21 cellular contexts compared by ENCODE assay signal in genomic region chr22:47539374-47539773, GRCh38.
DNase-seq lines count a peak whose midpoint lies in the region; ATAC-seq and TF ChIP-seq lines count a peak whose summit lies in the region.
"Had no signal": no experiment of that assay in that cellular context is flagged by ENCODE, and none has a peak within 500 bp of the region (broad histone marks: within the 10 kb centered on the region; RNA-seq: fewer than 3 reads in every experiment).

No MANE protein-coding gene starts in this region.

- no peaks in the 10 kb centered on the region for H3K36me3 Mint-ChIP-seq in activated CD4-positive, alpha-beta T cell treated with anti-CD3 and anti-CD28 coated beads, Interleukin-2, amount 10 ng/mL, durations not matched to agents 24 days and 14 days (ENCODE audit: low read depth)
- no peaks in the 10 kb centered on the region for H3K36me3 Mint-ChIP-seq in Caco-2 (ENCODE audit: insufficient read depth, unreplicated experiment)
- H3K36me3 Mint-ChIP-seq: CD8-positive, alpha-beta T cell had no signal

- TF ChIP-seq CTCF in Caco-2 (IDR thresholded peaks at IDR 0.05; ENCODE audit: insufficient read depth in 1 of 2, low read depth in 1 of 2, low read length in 1 of 2, severe bottlenecking in 1 of 2, unreplicated experiment in 1 of 2), result no peak

- no peak overlapping the region for H3K27ac Mint-ChIP-seq in activated CD4-positive, alpha-beta T cell treated with anti-CD3 and anti-CD28 coated beads, Interleukin-2, amount 10 ng/mL, durations not matched to agents 24 days and 14 days
- no peak overlapping the region for H3K27ac Mint-ChIP-seq in Caco-2 (ENCODE audit: unreplicated experiment)
- H3K27ac Mint-ChIP-seq: B cell; CD4-positive, alpha-beta T cell; CD8-positive, alpha-beta T cell had no signal

- H3K4me3 Mint-ChIP-seq in activated CD4-positive, alpha-beta T cell treated with anti-CD3 and anti-CD28 coated beads, Interleukin-2, amount 10 ng/mL, durations not matched to agents 24 days and 14 days, result no peak overlapping the region
- no peak overlapping the region for H3K4me3 Mint-ChIP-seq in Caco-2 (ENCODE audit: unreplicated experiment)
- H3K4me3 Mint-ChIP-seq: B cell; CD4-positive, alpha-beta T cell; CD8-positive, alpha-beta T cell had no signal

- BruUV-seq in Caco-2 (replicated peaks; lab: Mats Ljungman, UMichigan), result no TSS peak

- H3K27me3 Mint-ChIP-seq in activated CD4-positive, alpha-beta T cell treated with anti-CD3 and anti-CD28 coated beads, Interleukin-2, amount 10 ng/mL, durations not matched to agents 24 days and 14 days, result no peaks in the 10 kb centered on the region
- no peaks in the 10 kb centered on the region for H3K27me3 Mint-ChIP-seq in Caco-2 (ENCODE audit: insufficient read depth, unreplicated experiment)

- H3K4me1 ChIP-seq in right cardiac atrium (ENCODE audit: control insufficient read depth, insufficient read depth, low read length) (no peaks in the 10 kb centered on the region), Caco-2 (no peaks in the 10 kb centered on the region)
- H3K4me1 ChIP-seq: A549; BLaER1 treated with 17β-estradiol and CSF1 and Interleukin-3, amounts not matched to agents 10 nM and 100 nM had no signal

- POLR2A ChIA-PET in Caco-2 (lab: Charles Lee), result no interaction called here

- DNase-seq in activated CD4-positive, alpha-beta T cell treated with anti-CD3 and anti-CD28 coated beads, Interleukin-2, amount 10 ng/mL, durations not matched to agents 24 days and 14 days, result peak; percentile 28
- no peak for DNase-seq in activated CD4-positive, alpha-beta T cell treated with anti-CD3 and anti-CD28 coated beads for 48 hours
- DNase-seq in posterior vena cava (ENCODE audit: low spot score), result peak; percentile 29
- no peak for DNase-seq in right cardiac atrium
- DNase-seq in Caco-2, result no peak
- DNase-seq: AML-193; CD4-positive, alpha-beta T cell; CD8-positive, alpha-beta T cell; DMS 273 treated with DMSO at 0.1 percent for 48 hours; DMS153; DMS79; DND-41; EL; GDM1 had no signal

- H3K4me3 ChIP-seq in iPS-18c (ENCODE audit: insufficient read depth, low read depth, low read length) (0 out of 2 replicates have a peak overlapping the region, but pooled peaks have one; percentile 28), right cardiac atrium (ENCODE audit: low read length) (no peak overlapping the region), Caco-2 (ENCODE audit: low read depth, low read length) (no peak overlapping the region)
- H3K4me3 ChIP-seq: A549; BLaER1 treated with 17β-estradiol and CSF1 and Interleukin-3, amounts not matched to agents 10 nM and 100 nM; GM12878 had no signal

- CTCF ChIA-PET in Caco-2 (lab: Charles Lee), result no interaction called here

- no peaks in the 10 kb centered on the region for H3K36me3 ChIP-seq in Caco-2 (ENCODE audit: control insufficient read depth, insufficient read depth, low read length)
- H3K36me3 ChIP-seq: BLaER1 treated with 17β-estradiol and CSF1 and Interleukin-3, amounts not matched to agents 10 nM and 100 nM had no signal

- no peaks in the 10 kb centered on the region for H3K4me1 Mint-ChIP-seq in activated CD4-positive, alpha-beta T cell treated with anti-CD3 and anti-CD28 coated beads, Interleukin-2, amount 10 ng/mL, durations not matched to agents 24 days and 14 days
- H3K4me1 Mint-ChIP-seq in Caco-2 (ENCODE audit: low read depth, unreplicated experiment), result no peaks in the 10 kb centered on the region
- H3K4me1 Mint-ChIP-seq: B cell had no signal

- WGBS in right cardiac atrium, result 93% methylated on average over 12 of the region's 12 CpGs

- intact Hi-C loops in activated CD4-positive, alpha-beta T cell treated with anti-CD3 and anti-CD28 coated beads, Interleukin-2, amount 10 ng/mL, durations not matched to agents 24 days and 14 days (cut with micrococcal nuclease), result no loop called here
- intact Hi-C loops in posterior vena cava (cut with DNase I), result no loop called here
- intact Hi-C loops in right cardiac atrium (cut with DNase I), result no loop called here
- intact Hi-C loops in Caco-2 (cut with micrococcal nuclease; ENCODE audit: unreplicated experiment), result no loop called here

- H3K9me3 ChIP-seq in iPS-18c (ENCODE audit: control insufficient read depth, insufficient read depth, low read length), result peaks cover 34% of the 10 kb centered on the region
- no peaks in the 10 kb centered on the region for H3K9me3 ChIP-seq in right cardiac atrium (ENCODE audit: control insufficient read depth, low read length)
- H3K9me3 ChIP-seq in Caco-2, result no peaks in the 10 kb centered on the region
- H3K9me3 ChIP-seq: A549 had no signal

- H3K27me3 ChIP-seq in right cardiac atrium (ENCODE audit: control insufficient read depth, insufficient read depth) (no peaks in the 10 kb centered on the region), Caco-2 (replicated peaks; ENCODE audit: control insufficient read depth, insufficient read depth, low read length) (no peaks in the 10 kb centered on the region)
- H3K27me3 ChIP-seq: BLaER1 treated with 17β-estradiol and CSF1 and Interleukin-3, amounts not matched to agents 10 nM and 100 nM had no signal

- no peaks in the 10 kb centered on the region for H3K9me3 Mint-ChIP-seq in activated CD4-positive, alpha-beta T cell treated with anti-CD3 and anti-CD28 coated beads, Interleukin-2, amount 10 ng/mL, durations not matched to agents 24 days and 14 days
- no peaks in the 10 kb centered on the region for H3K9me3 Mint-ChIP-seq in Caco-2 (ENCODE audit: unreplicated experiment)
- H3K9me3 Mint-ChIP-seq: CD4-positive, alpha-beta T cell had no signal

- H3K27ac ChIP-seq in right cardiac atrium (ENCODE audit: low read length), result no peak overlapping the region
- H3K27ac ChIP-seq: 22Rv1; A549; BLaER1 treated with 17β-estradiol and CSF1 and Interleukin-3, amounts not matched to agents 10 nM and 100 nM; C4-2B had no signal

- no peak for ATAC-seq in right cardiac atrium
- ATAC-seq: CD8-positive, alpha-beta T cell; GM12878 had no signal

Comparison
In these comparisons a context has a peak if more than half of its experiments do, and no peak if none do; other contexts are left out.
1. DNase-seq: peak in activated CD4-positive, alpha-beta T cell treated with anti-CD3 and anti-CD28 coated beads, Interleukin-2, amount 10 ng/mL, durations not matched to agents 24 days and 14 days (single experiment) and posterior vena cava (single experiment); none in activated CD4-positive, alpha-beta T cell treated with anti-CD3 and anti-CD28 coated beads for 48 hours (single experiment), right cardiac atrium (0 of 3) and Caco-2 (0 of 2).